ENCODE assay signal across 24 cellular contexts in genomic region chr3:147141516-147141915, GRCh38.
"Had no signal": no experiment of that assay in that cellular context is flagged by ENCODE, and none has a peak within 500 bp of the region (broad histone marks: within the 10 kb centered on the region; RNA-seq: fewer than 3 reads in every experiment).

No MANE protein-coding gene starts in this region.

- H3K4me3 Mint-ChIP-seq: naive thymus-derived CD4-positive, alpha-beta T cell; natural killer cell treated with Interleukin-12 subunit alpha and Interleukin-12 subunit beta and Interleukin-15 and Interleukin-18, amount 100 ng/mL, for 72 hours; stimulated activated memory B cell treated with anti-CD40 and anti-IgM and Interleukin-4, amounts not matched to agents 10 μg/mL and 1 μg/mL and 100 μg/mL, for 72 hours; stimulated activated naive CD8-positive, alpha-beta T cell treated with anti-CD3 and anti-CD28 coated beads, Interleukin-15, amount 100 ng/mL, for 72 hours; type B pancreatic cell had no signal

- H3K27me3 ChIP-seq: ovary, right atrium auricular region, right lobe of liver, tibial nerve, vagina had no signal

- H3K27ac Mint-ChIP-seq: naive thymus-derived CD4-positive, alpha-beta T cell; natural killer cell treated with Interleukin-12 subunit alpha and Interleukin-12 subunit beta and Interleukin-15 and Interleukin-18, amount 100 ng/mL, for 72 hours; progenitor cell of endocrine pancreas; stimulated activated memory B cell treated with anti-CD40 and anti-IgM and Interleukin-4, amounts not matched to agents 10 μg/mL and 1 μg/mL and 100 μg/mL, for 72 hours; stimulated activated naive CD8-positive, alpha-beta T cell treated with anti-CD3 and anti-CD28 coated beads, Interleukin-15, amount 100 ng/mL, for 72 hours; type B pancreatic cell had no signal

- H3K36me3 ChIP-seq: left ventricle myocardium inferior, ovary, right atrium auricular region, right lobe of liver, tibial nerve, vagina had no signal

- H3K4me1 Mint-ChIP-seq: naive thymus-derived CD4-positive, alpha-beta T cell; stimulated activated memory B cell treated with anti-CD40 and anti-IgM and Interleukin-4, amounts not matched to agents 10 μg/mL and 1 μg/mL and 100 μg/mL, for 72 hours; stimulated activated naive CD8-positive, alpha-beta T cell treated with anti-CD3 and anti-CD28 coated beads, Interleukin-15, amount 100 ng/mL, for 72 hours had no signal

- H3K9me3 Mint-ChIP-seq: type B pancreatic cell had no signal

- ATAC-seq: mucosa of descending colon; naive thymus-derived CD4-positive, alpha-beta T cell; natural killer cell treated with Interleukin-12 subunit alpha and Interleukin-12 subunit beta and Interleukin-15 and Interleukin-18, amount 100 ng/mL, for 72 hours; right lobe of liver; stimulated activated memory B cell treated with anti-CD40 and anti-IgM and Interleukin-4, amounts not matched to agents 10 μg/mL and 1 μg/mL and 100 μg/mL, for 72 hours; stimulated activated naive CD8-positive, alpha-beta T cell treated with anti-CD3 and anti-CD28 coated beads, Interleukin-15, amount 100 ng/mL, for 72 hours had no signal

- H3K27me3 Mint-ChIP-seq: naive thymus-derived CD4-positive, alpha-beta T cell; natural killer cell treated with Interleukin-12 subunit alpha and Interleukin-12 subunit beta and Interleukin-15 and Interleukin-18, amount 100 ng/mL, for 72 hours; progenitor cell of endocrine pancreas; stimulated activated memory B cell treated with anti-CD40 and anti-IgM and Interleukin-4, amounts not matched to agents 10 μg/mL and 1 μg/mL and 100 μg/mL, for 72 hours; stimulated activated naive CD8-positive, alpha-beta T cell treated with anti-CD3 and anti-CD28 coated beads, Interleukin-15, amount 100 ng/mL, for 72 hours; type B pancreatic cell had no signal

- H3K4me3 ChIP-seq: left ventricle myocardium inferior, lung, mucosa of descending colon, ovary, right atrium auricular region, right lobe of liver, smooth muscle cell, tibial nerve, vagina had no signal

- DNase-seq: islet precursor cell; left ventricle myocardium inferior; midbrain; mucosa of descending colon; naive thymus-derived CD4-positive, alpha-beta T cell; occipital lobe; ovary; right lobe of liver; stimulated activated CD4-positive, alpha-beta T cell treated with anti-CD3 and anti-CD28 coated beads, Interleukin-1b, Interleukin-23, amount 100 ng/mL, for 48 hours; stimulated activated CD4-positive, alpha-beta T cell treated with anti-CD3 and anti-CD28 coated beads, Interleukin-2, amount 100 ng/mL, for 48 hours; stimulated activated CD4-positive, alpha-beta T cell treated with anti-CD3 and anti-CD28 coated beads, Interleukin-4, amount 100 ng/mL, for 4 hours; stimulated activated CD8-positive, alpha-beta memory T cell treated with anti-CD3 and anti-CD28 coated beads, Interleukin-4, amount 100 ng/mL, for 48 hours; stimulated activated naive CD4-positive, alpha-beta T cell treated with Interleukin-2 at 50 U/mL for 16 hours; stimulated activated naive CD8-positive, alpha-beta T cell treated with anti-CD3 and anti-CD28 coated beads, Interleukin-15, amount 100 ng/mL, for 72 hours; substantia nigra had no signal

- H3K4me1 ChIP-seq: left ventricle myocardium inferior, right atrium auricular region, right lobe of liver, tibial nerve, vagina had no signal

- H3K36me3 Mint-ChIP-seq: naive thymus-derived CD4-positive, alpha-beta T cell; natural killer cell treated with Interleukin-12 subunit alpha and Interleukin-12 subunit beta and Interleukin-15 and Interleukin-18, amount 100 ng/mL, for 72 hours; stimulated activated memory B cell treated with anti-CD40 and anti-IgM and Interleukin-4, amounts not matched to agents 10 μg/mL and 1 μg/mL and 100 μg/mL, for 72 hours; type B pancreatic cell had no signal

- H3K9me3 ChIP-seq: left ventricle myocardium inferior, mucosa of descending colon, ovary, right atrium auricular region, right lobe of liver, tibial nerve, vagina had no signal

- H3K27ac ChIP-seq: left ventricle myocardium inferior, ovary, right atrium auricular region, right lobe of liver, tibial nerve, vagina had no signal

- H3K4me2 ChIP-seq: smooth muscle cell had no signal
